23 cellular contexts compared by ENCODE assay signal in genomic region chr5:135441256-135441915, GRCh38. TPM values are rescaled to one million over a fixed set of nuclear protein-coding genes. Genes with fewer than 3 reads are reported as not detected.
DNase-seq lines count a peak whose midpoint lies in the region; ATAC-seq and TF ChIP-seq lines count a peak whose summit lies in the region.
"Had no signal": no experiment of that assay in that cellular context is flagged by ENCODE, and none has a peak within 500 bp of the region (broad histone marks: within the 10 kb centered on the region; RNA-seq: fewer than 3 reads in every experiment).

No MANE protein-coding gene starts in this region.

- intact Hi-C loops in left ventricle myocardium superior (cut with micrococcal nuclease) (no loop called here), lower leg skin (cut with DNase I; ENCODE audit: low total_unique reads) (no loop called here), natural killer cell (cut with micrococcal nuclease) (no loop called here)

- ATAC-seq in left ventricle myocardium superior (no peak), natural killer cell (no peak)
- ATAC-seq in activated CD8-positive, alpha-beta memory T cell treated with anti-CD3 and anti-CD28 coated beads, Interleukin-2, amount 10 ng/mL, durations not matched to agents 7 days and 5 days = no peak
- ATAC-seq: effector memory CD8-positive, alpha-beta T cell; GM12878; naive thymus-derived CD8-positive, alpha-beta T cell; SK-N-SH treated with all-trans-retinoic acid at 6 μM for 48 hours had no signal

- peak; percentile 55 for DNase-seq in right atrium auricular region (ENCODE audit: low spot score)
- no peak for DNase-seq in left ventricle myocardium superior
- peak; percentile 28 for DNase-seq in activated CD8-positive, alpha-beta memory T cell treated with anti-CD3 and anti-CD28 coated beads, Interleukin-2, amount 10 ng/mL, durations not matched to agents 7 days and 5 days
- DNase-seq in lower leg skin (ENCODE audit: low spot score in 2 of 2) = peak; percentile 13 to 71
- peak; percentile 39 for DNase-seq in type B pancreatic cell (ENCODE audit: extremely low spot score, unreplicated experiment)
- DNase-seq in SKM-1 (lab: John Stamatoyannopoulos, UW; ENCODE audit: unreplicated experiment) = no peak
- DNase-seq in natural killer cell = no peak
- no peak for DNase-seq in C1 segment of cervical spinal cord (lab: John Stamatoyannopoulos, UW)
- DNase-seq: activated CD4-positive, alpha-beta T cell treated with anti-CD3 and anti-CD28 coated beads, Interleukin-2, amount 50 U/mL, for 48 hours; central memory CD4-positive, alpha-beta T cell; COR-L47; effector memory CD8-positive, alpha-beta T cell; NCI-H2081; NCI-H69; PC-9 had no signal

- H3K36me3 Mint-ChIP-seq in activated CD8-positive, alpha-beta memory T cell treated with anti-CD3 and anti-CD28 coated beads, Interleukin-2, amount 10 ng/mL, durations not matched to agents 7 days and 5 days = no peaks in the 10 kb centered on the region
- H3K36me3 Mint-ChIP-seq in type B pancreatic cell (peaks cover 4% of the 10 kb centered on the region), natural killer cell (no peaks in the 10 kb centered on the region)
- H3K36me3 Mint-ChIP-seq: naive thymus-derived CD8-positive, alpha-beta T cell had no signal

- H3K9me3 Mint-ChIP-seq in activated CD8-positive, alpha-beta memory T cell treated with anti-CD3 and anti-CD28 coated beads, Interleukin-2, amount 10 ng/mL, durations not matched to agents 7 days and 5 days (ENCODE audit: low read depth) = no peaks in the 10 kb centered on the region
- no peaks in the 10 kb centered on the region for H3K9me3 Mint-ChIP-seq in type B pancreatic cell
- no peaks in the 10 kb centered on the region for H3K9me3 Mint-ChIP-seq in natural killer cell
- H3K9me3 Mint-ChIP-seq: activated T-helper 2 cell treated with anti-CD3 and anti-CD28 coated beads, Interferon-gamma antibody, Interleukin-2, Interleukin-4, amounts not matched to agents 10 μg/mL and 5 μg/mL and 100 μg/mL, durations not matched to agents 14 hours and 24 hours and 36 hours; effector memory CD8-positive, alpha-beta T cell; naive thymus-derived CD8-positive, alpha-beta T cell had no signal

- TF ChIP-seq POLR2A in lower leg skin (IDR thresholded peaks at IDR 0.05) = no peak

- H3K9me3 ChIP-seq in right atrium auricular region = no peaks in the 10 kb centered on the region
- H3K9me3 ChIP-seq: adrenal gland had no signal

- no peaks in the 10 kb centered on the region for H3K27me3 ChIP-seq in right atrium auricular region

- no peak overlapping the region for H3K27ac Mint-ChIP-seq in activated CD8-positive, alpha-beta memory T cell treated with anti-CD3 and anti-CD28 coated beads, Interleukin-2, amount 10 ng/mL, durations not matched to agents 7 days and 5 days
- H3K27ac Mint-ChIP-seq in type B pancreatic cell (no peak overlapping the region), natural killer cell (no peak overlapping the region)
- H3K27ac Mint-ChIP-seq: activated T-helper 2 cell treated with anti-CD3 and anti-CD28 coated beads, Interferon-gamma antibody, Interleukin-2, Interleukin-4, amounts not matched to agents 10 μg/mL and 5 μg/mL and 100 μg/mL, durations not matched to agents 14 hours and 24 hours and 36 hours; effector memory CD8-positive, alpha-beta T cell had no signal

- no peak overlapping the region for H3K27ac ChIP-seq in right atrium auricular region
- H3K27ac ChIP-seq: adrenal gland, PC-9 had no signal

- no peaks in the 10 kb centered on the region for H3K36me3 ChIP-seq in right atrium auricular region
- H3K36me3 ChIP-seq: adrenal gland had no signal

- peaks cover under 1% of the 10 kb centered on the region for H3K27me3 Mint-ChIP-seq in activated CD8-positive, alpha-beta memory T cell treated with anti-CD3 and anti-CD28 coated beads, Interleukin-2, amount 10 ng/mL, durations not matched to agents 7 days and 5 days
- peaks cover 9% of the 10 kb centered on the region for H3K27me3 Mint-ChIP-seq in type B pancreatic cell
- H3K27me3 Mint-ChIP-seq in natural killer cell (ENCODE audit: low read depth in 2 of 2) = peaks cover 3 to 8% of the 10 kb centered on the region in 2 donors

- TF ChIP-seq CTCF in right atrium auricular region (IDR thresholded peaks at IDR 0.05) = no peak
- TF ChIP-seq CTCF in lower leg skin (IDR thresholded peaks at IDR 0.05) = no peak
- no peak for TF ChIP-seq CTCF in type B pancreatic cell (conservative IDR thresholded peaks at IDR 0.05)
- TF ChIP-seq CTCF in natural killer cell (IDR thresholded peaks at IDR 0.05) = no peak

- H3K4me1 ChIP-seq in right atrium auricular region = peaks cover 0 to 24% of the 10 kb centered on the region in 2 donors
- H3K4me1 ChIP-seq: adrenal gland had no signal

- H3K4me3 Mint-ChIP-seq in activated CD8-positive, alpha-beta memory T cell treated with anti-CD3 and anti-CD28 coated beads, Interleukin-2, amount 10 ng/mL, durations not matched to agents 7 days and 5 days = no peak overlapping the region
- peak overlapping the region; percentile 18 for H3K4me3 Mint-ChIP-seq in type B pancreatic cell
- H3K4me3 Mint-ChIP-seq in natural killer cell = no peak overlapping the region
- H3K4me3 Mint-ChIP-seq: effector memory CD8-positive, alpha-beta T cell; naive thymus-derived CD8-positive, alpha-beta T cell had no signal

- WGBS in lower leg skin, 2 donors = 59 to 64% methylated on average over 13 of the region's 13 CpGs

- CTCF ChIA-PET in activated CD8-positive, alpha-beta memory T cell treated with anti-CD3 and anti-CD28 coated beads, Interleukin-2, amount 10 ng/mL, durations not matched to agents 7 days and 5 days (lab: Charles Lee) = interaction anchor here (1.4 to 3.3 kb wide), 2 partner anchors 16 to 20 kb away, joined by 4 to 13 read pairs; no protein-coding TSS in a partner anchor

- no peaks in the 10 kb centered on the region for H3K4me1 Mint-ChIP-seq in activated CD8-positive, alpha-beta memory T cell treated with anti-CD3 and anti-CD28 coated beads, Interleukin-2, amount 10 ng/mL, durations not matched to agents 7 days and 5 days
- H3K4me1 Mint-ChIP-seq in type B pancreatic cell (ENCODE audit: unreplicated experiment) (peaks cover 49% of the 10 kb centered on the region), natural killer cell (peaks cover 9 to 11% of the 10 kb centered on the region in 2 donors)

- no peak overlapping the region for H3K4me3 ChIP-seq in right atrium auricular region
- H3K4me3 ChIP-seq in lower leg skin (ENCODE audit: low read depth, poor library complexity, severe bottlenecking) = no peak overlapping the region
- H3K4me3 ChIP-seq: adrenal gland, GM12878, PC-9 had no signal

RNA-seq across cellular contexts. Expression of gene DCANP1, which starts 5.8 kb away (rescaled TPM):
- total RNA-seq in right atrium auricular region (not detected), left ventricle myocardium superior (not detected), lower leg skin (not detected), type B pancreatic cell (ENCODE audit: low replicate concordance) (not detected in 2 replicates), natural killer cell (under 1 TPM in 1 of 3 donors, not detected in 2; 0.07 TPM)
- total RNA-seq in activated CD8-positive, alpha-beta memory T cell treated with anti-CD3 and anti-CD28 coated beads, Interleukin-2, amount 10 ng/mL, durations not matched to agents 7 days and 5 days = not detected
- total RNA-seq: activated T-helper 2 cell treated with anti-CD3 and anti-CD28 coated beads, Interferon-gamma antibody, Interleukin-2, Interleukin-4, amounts not matched to agents 10 μg/mL and 5 μg/mL and 100 μg/mL, durations not matched to agents 14 hours and 24 hours and 36 hours; adrenal gland; GM12878; H4; HT1080; M059J; naive thymus-derived CD8-positive, alpha-beta T cell; PC-9 had no signal

RNA-seq across cellular contexts. Expression of gene TIFAB, which starts 10.8 kb away (rescaled TPM):
- total RNA-seq in right atrium auricular region = not detected
- not detected for total RNA-seq in left ventricle myocardium superior
- not detected for total RNA-seq in activated CD8-positive, alpha-beta memory T cell treated with anti-CD3 and anti-CD28 coated beads, Interleukin-2, amount 10 ng/mL, durations not matched to agents 7 days and 5 days
- total RNA-seq in lower leg skin = under 1 TPM in 1 of 4 donors, not detected in 3; 0.10 TPM
- not detected in 2 replicates for total RNA-seq in type B pancreatic cell (ENCODE audit: low replicate concordance)
- under 1 TPM in 2 of 3 donors, not detected in 1; 0.05 to 0.21 TPM for total RNA-seq in natural killer cell
- total RNA-seq: activated T-helper 2 cell treated with anti-CD3 and anti-CD28 coated beads, Interferon-gamma antibody, Interleukin-2, Interleukin-4, amounts not matched to agents 10 μg/mL and 5 μg/mL and 100 μg/mL, durations not matched to agents 14 hours and 24 hours and 36 hours; adrenal gland; GM12878; H4; HT1080; M059J; naive thymus-derived CD8-positive, alpha-beta T cell; PC-9 had no signal

RNA-seq across cellular contexts. Expression of gene MACROH2A1, which starts 42.4 kb away (rescaled TPM):
- total RNA-seq in right atrium auricular region (100 to 1,000 TPM; 149 to 179 TPM), left ventricle myocardium superior (119 TPM), lower leg skin (100 to 1,000 TPM; 196 to 234 (median 208) TPM), type B pancreatic cell (ENCODE audit: low replicate concordance) (241 and 254 TPM in 2 replicates), natural killer cell (100 to 1,000 TPM; 139 to 160 (median 139) TPM)
- 100 to 1,000 TPM; 281 to 327 TPM for total RNA-seq in activated CD8-positive, alpha-beta memory T cell treated with anti-CD3 and anti-CD28 coated beads, Interleukin-2, amount 10 ng/mL, durations not matched to agents 7 days and 5 days

Comparison
In these comparisons a context has a peak if more than half of its experiments do, and no peak if none do; other contexts are left out.
1. DNase-seq: peak in right atrium auricular region (single experiment), activated CD8-positive, alpha-beta memory T cell treated with anti-CD3 and anti-CD28 coated beads, Interleukin-2, amount 10 ng/mL, durations not matched to agents 7 days and 5 days (single experiment), lower leg skin (2 of 2) and type B pancreatic cell (single experiment); none in left ventricle myocardium superior (single experiment), SKM-1 (single experiment), natural killer cell (single experiment) and C1 segment of cervical spinal cord (0 of 14).